In the genomic region with DNA sequence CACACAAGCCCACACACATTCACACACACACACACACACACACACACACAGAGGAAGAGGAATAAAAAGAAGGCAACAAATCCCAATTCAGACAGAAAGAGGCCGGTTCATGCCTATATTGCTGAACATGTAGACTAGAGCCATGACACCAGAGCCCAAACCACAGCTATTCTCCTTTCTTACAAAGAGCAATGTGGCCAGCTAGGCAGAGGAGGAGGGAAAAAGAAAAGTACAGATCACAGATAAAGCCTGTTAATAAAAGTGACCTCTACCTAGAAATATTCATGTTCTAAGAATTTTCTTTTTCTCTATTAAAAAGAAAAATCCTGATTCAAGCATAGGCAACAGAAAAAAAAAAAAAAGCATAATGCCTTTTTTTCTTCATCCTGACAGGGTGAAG, we compare ENCODE assay signal across 30 cellular contexts.
"Had no signal": no experiment of that assay in that cellular context is flagged by ENCODE, and none has a peak within 500 bp of the region (broad histone marks: within the 10 kb centered on the region; RNA-seq: fewer than 3 reads in every experiment).

No MANE protein-coding gene starts in this region.

- H3K27me3 ChIP-seq: foreskin keratinocyte, gastroesophageal sphincter, heart right ventricle, sigmoid colon, spleen, tibial nerve, upper lobe of left lung had no signal

- FAIRE-seq: colon had no signal

- H3K36me3 Mint-ChIP-seq: memory B cell; mesothelial cell of epicardium; naive thymus-derived CD4-positive, alpha-beta T cell; stimulated activated naive B cell treated with anti-CD40 and anti-IgM and Interleukin-4, amounts not matched to agents 10 μg/mL and 1 μg/mL and 100 μg/mL, for 72 hours had no signal

- H3K9me3 Mint-ChIP-seq: endodermal cell had no signal

- H3K4me3 ChIP-seq: gastroesophageal sphincter, heart right ventricle, lung, prostate gland, sigmoid colon, spleen, thoracic aorta, tibial nerve, upper lobe of left lung had no signal

- H3K27ac ChIP-seq: epithelial cell of prostate, foreskin keratinocyte, gastroesophageal sphincter, heart right ventricle, prostate gland, sigmoid colon, spleen, thoracic aorta, upper lobe of left lung had no signal

- H3K4me1 ChIP-seq: foreskin keratinocyte, gastroesophageal sphincter, prostate gland, sigmoid colon, spleen, upper lobe of left lung had no signal

- H3K4me3 Mint-ChIP-seq: endodermal cell; memory B cell; mesothelial cell of epicardium; naive thymus-derived CD4-positive, alpha-beta T cell; nephron; stimulated activated naive B cell treated with anti-CD40 and anti-IgM and Interleukin-4, amounts not matched to agents 10 μg/mL and 1 μg/mL and 100 μg/mL, for 72 hours; stimulated activated naive CD8-positive, alpha-beta T cell treated with anti-CD3 and anti-CD28 coated beads, Interleukin-15, Interleukin-2, amounts not matched to agents 100 ng/mL and 50 ng/mL, for 24 hours had no signal

- ATAC-seq: esophagus mucosa; foreskin keratinocyte; gastroesophageal sphincter; heart right ventricle; left colon; left ventricle myocardium superior; naive thymus-derived CD4-positive, alpha-beta T cell; right cardiac atrium; stimulated activated naive B cell treated with anti-CD40 and anti-IgM and Interleukin-4, amounts not matched to agents 10 μg/mL and 1 μg/mL and 100 μg/mL, for 72 hours had no signal

- H3K9me3 ChIP-seq: gastroesophageal sphincter, heart right ventricle, prostate gland, sigmoid colon, thoracic aorta, tibial nerve, upper lobe of left lung had no signal

- H3K27me3 Mint-ChIP-seq: memory B cell; naive thymus-derived CD4-positive, alpha-beta T cell; stimulated activated naive B cell treated with anti-CD40 and anti-IgM and Interleukin-4, amounts not matched to agents 10 μg/mL and 1 μg/mL and 100 μg/mL, for 72 hours; stimulated activated naive CD8-positive, alpha-beta T cell treated with anti-CD3 and anti-CD28 coated beads, Interleukin-15, Interleukin-2, amounts not matched to agents 100 ng/mL and 50 ng/mL, for 24 hours had no signal

- H3K36me3 ChIP-seq: gastroesophageal sphincter, heart right ventricle, prostate gland, sigmoid colon, spleen, thoracic aorta, tibial nerve, upper lobe of left lung had no signal

- DNase-seq: cerebellar nuclear complex; effector CD8-positive, alpha-beta T cell; endodermal cell; foreskin keratinocyte; glutamatergic neuron; heart right ventricle; hippocampal formation; islet precursor cell; kidney glomerular epithelial cell; left colon; left ventricle myocardium superior; naive thymus-derived CD4-positive, alpha-beta T cell; nucleus accumbens; right cardiac atrium; sigmoid colon; spleen; stimulated activated naive B cell treated with anti-CD40 and anti-IgM and Interleukin-4, amounts not matched to agents 10 μg/mL and 1 μg/mL and 100 μg/mL, for 72 hours; upper lobe of left lung had no signal

- H3K4me1 Mint-ChIP-seq: memory B cell; naive thymus-derived CD4-positive, alpha-beta T cell; nephron; stimulated activated naive B cell treated with anti-CD40 and anti-IgM and Interleukin-4, amounts not matched to agents 10 μg/mL and 1 μg/mL and 100 μg/mL, for 72 hours had no signal

- H3K27ac Mint-ChIP-seq: endodermal cell; memory B cell; naive thymus-derived CD4-positive, alpha-beta T cell; nephron; stimulated activated naive B cell treated with anti-CD40 and anti-IgM and Interleukin-4, amounts not matched to agents 10 μg/mL and 1 μg/mL and 100 μg/mL, for 72 hours; stimulated activated naive CD8-positive, alpha-beta T cell treated with anti-CD3 and anti-CD28 coated beads, Interleukin-15, Interleukin-2, amounts not matched to agents 100 ng/mL and 50 ng/mL, for 24 hours had no signal
